12 cellular contexts compared by ENCODE assay signal in the genomic region with DNA sequence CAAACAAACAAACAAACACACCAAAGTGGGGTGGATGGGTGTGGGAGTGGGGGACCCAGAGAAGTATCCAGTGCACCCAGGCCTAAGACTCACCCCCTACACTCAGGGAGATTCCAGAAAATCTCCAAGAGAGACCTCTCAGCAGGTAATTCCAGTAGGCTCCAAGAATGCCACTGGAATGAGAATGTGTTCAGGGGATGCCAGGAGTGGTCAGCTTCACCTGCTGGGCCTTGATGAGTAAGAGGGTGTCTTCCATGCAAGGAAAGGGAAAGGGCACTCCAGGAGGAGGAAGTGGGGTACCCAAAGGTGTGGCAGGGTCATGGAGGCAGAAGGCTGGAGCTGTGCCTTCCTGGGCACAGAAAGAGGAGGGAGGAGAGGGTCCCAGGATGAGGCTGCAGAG.
"Had no signal": no experiment of that assay in that cellular context is flagged by ENCODE, and none has a peak within 500 bp of the region (broad histone marks: within the 10 kb centered on the region; RNA-seq: fewer than 3 reads in every experiment).

No MANE protein-coding gene starts in this region.

- H3K4me3 Mint-ChIP-seq: activated T-helper 17 cell treated with anti-CD3 and anti-CD28 coated beads, Interleukin-2, amount 50 U/mL, for 72 hours; naive B cell; neural progenitor cell had no signal

- ATAC-seq: activated T-helper 17 cell treated with anti-CD3 and anti-CD28 coated beads, Interleukin-2, amount 50 U/mL, for 72 hours; left colon had no signal

- H3K36me3 Mint-ChIP-seq: naive B cell, neural progenitor cell had no signal

- H3K9me3 Mint-ChIP-seq: activated T-helper 17 cell treated with anti-CD3 and anti-CD28 coated beads, Interleukin-2, amount 50 U/mL, for 72 hours; naive B cell; neural progenitor cell had no signal

- DNase-seq: activated CD4-positive, alpha-beta T cell treated with anti-CD3 and anti-CD28 coated beads for 1 hour; activated CD4-positive, alpha-beta T cell treated with anti-CD3 and anti-CD28 coated beads, Interleukin-2, amount 50 U/mL, for 4 hours; activated naive CD4-positive, alpha-beta T cell treated with Interleukin-2 at 50 U/mL for 16 hours; activated T-cell treated with anti-CD3 and anti-CD28 coated beads for 4 hours; head of caudate nucleus; left colon; naive B cell; ovary; stimulated activated CD4-positive, alpha-beta T cell treated with anti-CD3 and anti-CD28 coated beads, Interleukin-2, amount 100 ng/mL, for 24 hours had no signal

- H3K27ac Mint-ChIP-seq: activated T-helper 17 cell treated with anti-CD3 and anti-CD28 coated beads, Interleukin-2, amount 50 U/mL, for 72 hours; naive B cell; neural progenitor cell had no signal

- H3K27me3 ChIP-seq: neural progenitor cell, ovary had no signal

- H3K36me3 ChIP-seq: neural progenitor cell, ovary had no signal

- H3K27ac ChIP-seq: neural progenitor cell, ovary had no signal

- H3K4me3 ChIP-seq: lung, neural progenitor cell, ovary had no signal

- H3K9me3 ChIP-seq: ovary had no signal
